ENCODE assay signal across 8 cellular contexts in genomic region chr7:140231779-140232491, GRCh38. TPM values are rescaled to one million over a fixed set of nuclear protein-coding genes. Genes with fewer than 3 reads are reported as not detected.
A peak's percentile ranks its signal among the peaks of the same experiment; 100 is the strongest.
DNase-seq lines count a peak whose midpoint lies in the region; ATAC-seq, FAIRE-seq and TF ChIP-seq lines count a peak whose summit lies in the region.

No MANE protein-coding gene starts in this region.

- H3K9me3 ChIP-seq in A673 (ENCODE audit: low read depth, low read length, poor library complexity, severe bottlenecking) (no peaks in the 10 kb centered on the region), K562 (replicated peaks; ENCODE audit: control insufficient read depth, insufficient read depth, low read depth, low read length) (no peaks in the 10 kb centered on the region), mucosa of stomach (ENCODE audit: control insufficient read depth, low read length) (no peaks in the 10 kb centered on the region), thyroid gland (no peaks in the 10 kb centered on the region)

- peak overlapping the region; percentile 51 for H3K4me3 ChIP-seq in A673 (ENCODE audit: low read depth, low read length, poor library complexity, severe bottlenecking)
- no peak overlapping the region for H3K4me3 ChIP-seq in KMS-11 (IDR thresholded peaks at IDR 0.05; ENCODE audit: insufficient read depth, low read depth, low read length)
- H3K4me3 ChIP-seq in K562: no peak overlapping the region
- peak overlapping the region; percentile 34 for H3K4me3 ChIP-seq in mucosa of stomach (ENCODE audit: low read length)
- no peak overlapping the region for H3K4me3 ChIP-seq in thyroid gland (replicated peaks in 1 of 3)

- no peak for TF ChIP-seq CTCF in A673 (conservative IDR thresholded peaks at IDR 0.05; ENCODE audit: low read depth, low read length)
- no peak for TF ChIP-seq CTCF in KMS-11 (conservative IDR thresholded peaks at IDR 0.05; ENCODE audit: low read depth, low read length)
- TF ChIP-seq CTCF in K562 (IDR thresholded peaks at IDR 0.05 in 2 of 3, conservative IDR thresholded peaks at IDR 0.05 in 1 of 3; ENCODE audit: insufficient read depth in 2 of 3, low read depth in 1 of 3, low read length in 3 of 3): no peak
- TF ChIP-seq CTCF in thyroid gland (IDR thresholded peaks at IDR 0.05): no peak

- in situ Hi-C loops in K562 (cut with MboI): no loop called here

- H2AFZ ChIP-seq in KMS-11 (ENCODE audit: low read depth): peak overlapping the region; percentile 89; the same call in 1 of the 2 replicates
- H2AFZ ChIP-seq in K562 (ENCODE audit: low read depth, low read length): peak overlapping the region; percentile 90

- H3K27me3 ChIP-seq in A673 (replicated peaks; ENCODE audit: insufficient read depth, low read depth, low read length, poor library complexity) (peaks cover 16% of the 10 kb centered on the region), KMS-11 (ENCODE audit: insufficient read depth, low read depth) (peaks cover 22% of the 10 kb centered on the region; the same call in 1 of the 2 replicates), K562 (ENCODE audit: control insufficient read depth in 2 of 2, insufficient read depth in 2 of 2, low read length in 2 of 2) (no peaks in the 10 kb centered on the region), mucosa of stomach (ENCODE audit: control insufficient read depth, insufficient read depth, low read length) (no peaks in the 10 kb centered on the region), thyroid gland (no peaks in the 10 kb centered on the region)

- CTCF ChIA-PET in A673 (lab: Charles Lee): no interaction called here
- CTCF ChIA-PET in K562 (lab: Yijun Ruan, JAX; ENCODE audit: low intra/inter-chr PET ratio): no interaction called here

- H4K20me1 ChIP-seq in KMS-11 (ENCODE audit: insufficient read depth) (no peaks in the 10 kb centered on the region), K562 (replicated peaks; ENCODE audit: control insufficient read depth, insufficient read depth, low read length) (no peaks in the 10 kb centered on the region)

- WGBS in K562 (ENCODE audit: insufficient coverage, low coverage, missing lambda C conversion rate): 60% methylated on average over 12 of the region's 12 CpGs
- WGBS in thyroid gland, 2 donors: 53 to 61% methylated on average over 12 of the region's 12 CpGs

- POLR2A ChIA-PET in A673 (lab: Charles Lee; ENCODE audit: low non-redundant PET): no interaction called here
- POLR2A ChIA-PET in K562 (lab: Yijun Ruan, JAX): interaction anchor here (1.1 to 1.5 kb wide), 3 partner anchors 10 to 55 kb away, joined by 3 to 6 read pairs (median 3); partner anchors contain the start of gene KDM7A

- intact Hi-C loops in A673 (cut with micrococcal nuclease; ENCODE audit: unreplicated experiment): no loop called here
- intact Hi-C loops in K562 (cut with micrococcal nuclease): loop anchor here (1.0 kb wide), 1 partner anchor 55 kb away; no protein-coding TSS in a partner anchor
- intact Hi-C loops in thyroid gland (cut with DNase I): no loop called here

- no peak overlapping the region for H3K27ac ChIP-seq in A673 (ENCODE audit: low read depth, low read length, poor library complexity, severe bottlenecking)
- no peak overlapping the region for H3K27ac ChIP-seq in KMS-11
- H3K27ac ChIP-seq in K562 (ENCODE audit: extremely low read depth, low read depth, low read length): no peak overlapping the region
- H3K27ac ChIP-seq in thyroid gland: no peak overlapping the region

- ATAC-seq in K562: no peak
- ATAC-seq in GM18867 (IDR thresholded peaks at IDR 0.05; ENCODE audit: unreplicated experiment): no peak
- ATAC-seq in GM21526 (IDR thresholded peaks at IDR 0.05; ENCODE audit: low FRiP score, unreplicated experiment): no peak

- BruUV-seq in A673 (replicated peaks; lab: Mats Ljungman, UMichigan): no TSS peak
- BruUV-seq in K562 (replicated peaks; lab: Mats Ljungman, UMichigan): no TSS peak

- H3K79me2 ChIP-seq in KMS-11 (ENCODE audit: insufficient read depth, low read depth): no peaks in the 10 kb centered on the region
- H3K79me2 ChIP-seq in K562 (ENCODE audit: control insufficient read depth, insufficient read depth, low read length): no peaks in the 10 kb centered on the region

- no peak overlapping the region for H3K9ac ChIP-seq in KMS-11
- peak overlapping the region in 1 of 2 experiments; percentile 6; a peak in 2 of 4 replicates for H3K9ac ChIP-seq in K562 (ENCODE audit: insufficient read depth in 1 of 2, low read depth in 2 of 2, low read length in 2 of 2)
- H3K9ac ChIP-seq in mucosa of stomach (ENCODE audit: low read length): peak overlapping the region; percentile 77

- H3K9me1 ChIP-seq in K562 (ENCODE audit: control insufficient read depth, insufficient read depth, low read length): no peaks in the 10 kb centered on the region

- H3K4me1 ChIP-seq in A673 (ENCODE audit: insufficient read depth, low read length, poor library complexity, severe bottlenecking) (no peaks in the 10 kb centered on the region), KMS-11 (ENCODE audit: low read depth, poor library complexity, severe bottlenecking) (peaks cover 11% of the 10 kb centered on the region), K562 (replicated peaks in 1 of 2; ENCODE audit: control insufficient read depth in 2 of 2, insufficient read depth in 2 of 2, low read length in 2 of 2) (peaks cover 12 to 30% of the 10 kb centered on the region in 2 experiments; a peak in 4 of 5 replicates), mucosa of stomach (ENCODE audit: control insufficient read depth, insufficient read depth, low read length) (peaks cover 42% of the 10 kb centered on the region), thyroid gland (peaks cover 11 to 16% of the 10 kb centered on the region in 2 donors)

- no peak for DNase-seq in A673 (ENCODE audit: low spot score)
- DNase-seq in K562 (ENCODE audit: extremely low read depth in 1 of 4, low spot score in 3 of 4): no peak
- DNase-seq in thyroid gland: no peak
- DNase-seq in SHP77 treated with DMSO at 0.1 percent for 48 hours (lab: John Stamatoyannopoulos, UW): no peak

- H3K4me2 ChIP-seq in KMS-11: peak overlapping the region; percentile 88
- H3K4me2 ChIP-seq in K562 (ENCODE audit: insufficient read depth, low read length): peak overlapping the region; percentile 83

- no peak for TF ChIP-seq EP300 in K562 (IDR thresholded peaks at IDR 0.05; ENCODE audit: low read length)

- FAIRE-seq in K562 (lab: Jason Lieb, UNC): no peak

- H3K36me3 ChIP-seq in A673 (ENCODE audit: insufficient read depth, low read length, poor library complexity, severe bottlenecking) (no peaks in the 10 kb centered on the region), KMS-11 (ENCODE audit: insufficient read depth) (no peaks in the 10 kb centered on the region), K562 (ENCODE audit: control insufficient read depth, insufficient read depth, low read length) (no peaks in the 10 kb centered on the region), mucosa of stomach (ENCODE audit: control insufficient read depth, insufficient read depth, low read length) (no peaks in the 10 kb centered on the region), thyroid gland (no peaks in the 10 kb centered on the region)

- no peak for TF ChIP-seq RAD21 in K562 (CRISPR knock-in tag; conservative IDR thresholded peaks at IDR 0.05 in 1 of 2, IDR thresholded peaks at IDR 0.05 in 1 of 2)

- TF ChIP-seq POLR2A in K562 (conservative IDR thresholded peaks at IDR 0.05): no peak
- no peak for TF ChIP-seq POLR2A in thyroid gland (IDR thresholded peaks at IDR 0.05)

TF ChIP-seq in K562, 482 proteins besides CTCF, POLR2A, EP300 and RAD21 (continues in another document):
- TF ChIP-seq, protein P1, sequence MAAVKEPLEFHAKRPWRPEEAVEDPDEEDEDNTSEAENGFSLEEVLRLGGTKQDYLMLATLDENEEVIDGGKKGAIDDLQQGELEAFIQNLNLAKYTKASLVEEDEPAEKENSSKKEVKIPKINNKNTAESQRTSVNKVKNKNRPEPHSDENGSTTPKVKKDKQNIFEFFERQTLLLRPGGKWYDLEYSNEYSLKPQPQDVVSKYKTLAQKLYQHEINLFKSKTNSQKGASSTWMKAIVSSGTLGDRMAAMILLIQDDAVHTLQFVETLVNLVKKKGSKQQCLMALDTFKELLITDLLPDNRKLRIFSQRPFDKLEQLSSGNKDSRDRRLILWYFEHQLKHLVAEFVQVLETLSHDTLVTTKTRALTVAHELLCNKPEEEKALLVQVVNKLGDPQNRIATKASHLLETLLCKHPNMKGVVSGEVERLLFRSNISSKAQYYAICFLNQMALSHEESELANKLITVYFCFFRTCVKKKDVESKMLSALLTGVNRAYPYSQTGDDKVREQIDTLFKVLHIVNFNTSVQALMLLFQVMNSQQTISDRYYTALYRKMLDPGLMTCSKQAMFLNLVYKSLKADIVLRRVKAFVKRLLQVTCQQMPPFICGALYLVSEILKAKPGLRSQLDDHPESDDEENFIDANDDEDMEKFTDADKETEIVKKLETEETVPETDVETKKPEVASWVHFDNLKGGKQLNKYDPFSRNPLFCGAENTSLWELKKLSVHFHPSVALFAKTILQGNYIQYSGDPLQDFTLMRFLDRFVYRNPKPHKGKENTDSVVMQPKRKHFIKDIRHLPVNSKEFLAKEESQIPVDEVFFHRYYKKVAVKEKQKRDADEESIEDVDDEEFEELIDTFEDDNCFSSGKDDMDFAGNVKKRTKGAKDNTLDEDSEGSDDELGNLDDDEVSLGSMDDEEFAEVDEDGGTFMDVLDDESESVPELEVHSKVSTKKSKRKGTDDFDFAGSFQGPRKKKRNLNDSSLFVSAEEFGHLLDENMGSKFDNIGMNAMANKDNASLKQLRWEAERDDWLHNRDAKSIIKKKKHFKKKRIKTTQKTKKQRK (IDR thresholded peaks at IDR 0.05; ENCODE audit: borderline replicate concordance, low read depth, low read length): no peak

RNA-seq across cellular contexts. Expression of gene KDM7A, which starts 55.2 kb away (rescaled TPM):
- total RNA-seq in A673 (2021): 9.6 and 11.7 TPM in 2 replicates
- total RNA-seq in K562 (2011; cell fraction: chromatin; rRNA removed; ENCODE audit: low replicate concordance): 15.5 and 30.7 TPM in 2 replicates
- 5.2 and 9.6 TPM in 2 replicates for total RNA-seq in K562 (2011; cell fraction: nucleolus; rRNA removed)
- total RNA-seq in K562 (2011; cell fraction: nucleoplasm; rRNA removed): 11.7 and 17.5 TPM in 2 replicates
- total RNA-seq in K562 (2014; rRNA removed): 7.4 and 8.4 TPM in 2 replicates
- total RNA-seq in K562 (2014; rRNA removed; fragmentation: Illumina TruSeq; extraction: Trizol): 7.0 and 8.2 TPM in 2 replicates
- 3.5 and 4.1 TPM in 2 replicates for total RNA-seq in K562 (2015; rRNA removed; fragmentation: Illumina TruSeq; extraction: Trizol)
- total RNA-seq in K562 (2021): 7.6 and 7.8 TPM in 2 replicates
- 6.4 and 7.6 TPM in 2 replicates for polyA plus RNA-seq in K562 (2011; rRNA removed)
- polyA plus RNA-seq in K562 (2011; cell fraction: cytosol; rRNA removed): 2.1 and 3.7 TPM in 2 replicates
- 15.0 and 21.3 TPM in 2 replicates for polyA plus RNA-seq in K562 (2011; cell fraction: nucleus; rRNA removed)
- 2.9 and 5.2 TPM in 2 replicates for polyA plus RNA-seq in K562 (2012)
- polyA plus RNA-seq in K562 (2014; fragmentation: Illumina TruSeq; extraction: Trizol): 8.3 and 10.3 TPM in 2 replicates
- polyA plus RNA-seq in K562 (2014; fragmentation: Nextera tagmentation; extraction: Ambion mirVana): 1 to 10 TPM in 1 of 2 experiments, under 1 TPM in 1; 0.90 to 1.3 TPM
- polyA plus RNA-seq in K562 (2014; rRNA removed): 4.4 and 6.7 TPM in 2 replicates
- 21.0 and 23.1 TPM in 2 replicates for polyA minus RNA-seq in K562 (2011; rRNA and poly(A)+ RNA removed)
- 7.3 and 9.8 TPM in 2 replicates for polyA minus RNA-seq in K562 (2011; cell fraction: cytosol; rRNA and poly(A)+ RNA removed)
- polyA minus RNA-seq in K562 (2011; cell fraction: nucleus; rRNA and poly(A)+ RNA removed): 9.2 and 16.3 TPM in 2 replicates
- 10 to 100 TPM; 11.1 to 29.8 (median 20.7) TPM for total RNA-seq in thyroid gland

Comparison
In these comparisons a context has a peak if more than half of its experiments do, and no peak if none do; other contexts are left out.
1. H3K4me3 ChIP-seq: peak in A673 (single experiment) and mucosa of stomach (single experiment); none in KMS-11 (single experiment), K562 (single experiment) and thyroid gland (0 of 3).